ENCODE assay signal across 8 cellular contexts in genomic region chr11:68297812-68298658, GRCh38. TPM values are rescaled to one million over a fixed set of nuclear protein-coding genes. Genes with fewer than 3 reads are reported as not detected.
DNase-seq lines count a peak whose midpoint lies in the region; ATAC-seq and TF ChIP-seq lines count a peak whose summit lies in the region.

No MANE protein-coding gene starts in this region.

- intact Hi-C loops in left ventricle myocardium superior (cut with micrococcal nuclease), result loop anchor here (5.0 kb wide), 1 partner anchor 41 kb away; no protein-coding TSS in a partner anchor

- TF ChIP-seq CTCF in LNCaP clone FGC (IDR thresholded peaks at IDR 0.05; ENCODE audit: control insufficient read depth, extremely low read depth, insufficient read depth), result peak; percentile 94
- TF ChIP-seq CTCF in retinal pigment epithelial cell (conservative IDR thresholded peaks at IDR 0.05; ENCODE audit: low read depth, low read length), result peak; percentile 95

- POLR2A ChIA-PET in T-cell (lab: Charles Lee), result interaction anchor here in 1 of 2 donors (0.6 kb wide), 1 partner anchor 162 kb away, joined by 3 read pairs; the partner anchor contains the start of gene PPP6R3

- peaks cover 6% of the 10 kb centered on the region for H3K27me3 ChIP-seq in adipocyte (replicated peaks; ENCODE audit: control insufficient read depth, insufficient read depth, low read length)

- H3K4me1 ChIP-seq in adipocyte (ENCODE audit: control insufficient read depth, insufficient read depth, low read length), result peaks cover 4% of the 10 kb centered on the region

- no peak overlapping the region for H3K9ac ChIP-seq in adipocyte (ENCODE audit: low read length)

- no peak overlapping the region for H3K4me3 Mint-ChIP-seq in T-cell

- H3K36me3 ChIP-seq in adipocyte (ENCODE audit: control insufficient read depth, insufficient read depth, low read length, severe bottlenecking), result no peaks in the 10 kb centered on the region

- no peaks in the 10 kb centered on the region for H3K36me3 Mint-ChIP-seq in T-cell

- peaks cover 0 to 4% (median 1%) of the 10 kb centered on the region in 3 donors for H3K4me1 Mint-ChIP-seq in T-cell

- CTCF ChIA-PET in T-cell (lab: Charles Lee), result interaction anchor here (0.6 to 4.2 kb wide), 7 partner anchors 21 to 96 kb away, joined by 3 to 33 read pairs (median 5); partner anchors contain the start of gene C11orf24 (in 1 of the 2)

- no peak overlapping the region for H3K4me3 ChIP-seq in LNCaP clone FGC (ENCODE audit: low read depth, low read length)
- H3K4me3 ChIP-seq in adipocyte (ENCODE audit: low read length), result no peak overlapping the region
- no peak overlapping the region for H3K4me3 ChIP-seq in retinal pigment epithelial cell (ENCODE audit: low read length)

- H3K27ac Mint-ChIP-seq in T-cell, result no peak overlapping the region

- H3K9me3 ChIP-seq in adipocyte (ENCODE audit: control insufficient read depth, low read length), result no peaks in the 10 kb centered on the region

- H3K27me3 Mint-ChIP-seq in T-cell, result no peaks in the 10 kb centered on the region

- peak; percentile 92 to 99 (median 94) for ATAC-seq in T-cell (replicated peaks in 1 of 4)
- peak; percentile 98 for ATAC-seq in left ventricle myocardium superior
- ATAC-seq in GM21786 (IDR thresholded peaks at IDR 0.05; ENCODE audit: unreplicated experiment), result no peak

- H3K9me3 Mint-ChIP-seq in T-cell, result no peaks in the 10 kb centered on the region

- DNase-seq in NCI-H82 (lab: John Stamatoyannopoulos, UW), result peak; percentile 65
- DNase-seq in NCI-H82 treated with DMSO at 0.1 percent for 48 hours (lab: John Stamatoyannopoulos, UW; ENCODE audit: unreplicated experiment), result no peak
- DNase-seq in LNCaP clone FGC (ENCODE audit: low read depth), result no peak
- DNase-seq in T-cell, result peak; percentile 18 to 76 (median 60)
- peak; percentile 87 for DNase-seq in adipocyte (ENCODE audit: low read depth)
- DNase-seq in left ventricle myocardium superior, result peak; percentile 89
- DNase-seq in retinal pigment epithelial cell (ENCODE audit: low read depth), result no peak

RNA-seq across cellular contexts. Expression of gene LRP5, which starts 14.4 kb away (rescaled TPM):
- 10 to 100 TPM in 1 of 5 donors, 1 to 10 TPM in 4; 1.8 to 11.3 (median 7.0) TPM for total RNA-seq in T-cell
- total RNA-seq in left ventricle myocardium superior, result 64.8 TPM

RNA-seq across cellular contexts. Expression of gene C11orf24, which starts 26.3 kb away (rescaled TPM):
- 10 to 100 TPM in 4 of 5 donors, 1 to 10 TPM in 1; 9.5 to 25.3 (median 21.4) TPM for total RNA-seq in T-cell
- 23.9 TPM for total RNA-seq in left ventricle myocardium superior

Comparison
In these comparisons a context has a peak if more than half of its experiments do, and no peak if none do; other contexts are left out.
1. DNase-seq: peak in NCI-H82 (single experiment), T-cell (34 of 34), adipocyte (single experiment) and left ventricle myocardium superior (single experiment); none in NCI-H82 treated with DMSO at 0.1 percent for 48 hours (single experiment), LNCaP clone FGC (single experiment) and retinal pigment epithelial cell (single experiment).